2 cellular contexts compared by ENCODE assay signal in the genomic region with DNA sequence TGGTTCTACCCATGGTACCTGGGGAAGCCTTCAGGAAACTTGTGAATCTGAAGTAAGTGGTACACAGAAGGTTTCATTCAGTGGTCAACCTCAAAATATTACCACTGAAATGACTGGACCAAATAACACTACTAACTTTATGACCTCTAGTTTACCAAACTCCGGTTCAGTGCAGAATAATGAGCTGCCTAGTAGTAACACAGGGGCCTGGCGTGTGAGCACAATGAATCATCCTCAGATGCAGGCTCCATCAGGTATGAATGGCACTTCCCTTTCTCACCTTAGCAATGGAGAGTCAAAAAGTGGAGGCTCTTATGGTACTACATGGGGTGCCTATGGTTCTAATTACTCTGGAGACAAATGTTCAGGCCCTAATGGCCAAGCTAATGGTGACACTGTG.
TF ChIP-seq lines count a peak whose summit lies in the region.

No MANE protein-coding gene starts in this region.

TF ChIP-seq in GM23338, 12 proteins besides CTCF, POLR2A, EP300 and RAD21:
- TF ChIP-seq ZNF114 (CRISPR knock-in tag; IDR thresholded peaks at IDR 0.05) (no peak), CREB1 (CRISPR knock-in tag; IDR thresholded peaks at IDR 0.05; ENCODE audit: low read depth) (no peak)
- TF ChIP-seq, protein P1, sequence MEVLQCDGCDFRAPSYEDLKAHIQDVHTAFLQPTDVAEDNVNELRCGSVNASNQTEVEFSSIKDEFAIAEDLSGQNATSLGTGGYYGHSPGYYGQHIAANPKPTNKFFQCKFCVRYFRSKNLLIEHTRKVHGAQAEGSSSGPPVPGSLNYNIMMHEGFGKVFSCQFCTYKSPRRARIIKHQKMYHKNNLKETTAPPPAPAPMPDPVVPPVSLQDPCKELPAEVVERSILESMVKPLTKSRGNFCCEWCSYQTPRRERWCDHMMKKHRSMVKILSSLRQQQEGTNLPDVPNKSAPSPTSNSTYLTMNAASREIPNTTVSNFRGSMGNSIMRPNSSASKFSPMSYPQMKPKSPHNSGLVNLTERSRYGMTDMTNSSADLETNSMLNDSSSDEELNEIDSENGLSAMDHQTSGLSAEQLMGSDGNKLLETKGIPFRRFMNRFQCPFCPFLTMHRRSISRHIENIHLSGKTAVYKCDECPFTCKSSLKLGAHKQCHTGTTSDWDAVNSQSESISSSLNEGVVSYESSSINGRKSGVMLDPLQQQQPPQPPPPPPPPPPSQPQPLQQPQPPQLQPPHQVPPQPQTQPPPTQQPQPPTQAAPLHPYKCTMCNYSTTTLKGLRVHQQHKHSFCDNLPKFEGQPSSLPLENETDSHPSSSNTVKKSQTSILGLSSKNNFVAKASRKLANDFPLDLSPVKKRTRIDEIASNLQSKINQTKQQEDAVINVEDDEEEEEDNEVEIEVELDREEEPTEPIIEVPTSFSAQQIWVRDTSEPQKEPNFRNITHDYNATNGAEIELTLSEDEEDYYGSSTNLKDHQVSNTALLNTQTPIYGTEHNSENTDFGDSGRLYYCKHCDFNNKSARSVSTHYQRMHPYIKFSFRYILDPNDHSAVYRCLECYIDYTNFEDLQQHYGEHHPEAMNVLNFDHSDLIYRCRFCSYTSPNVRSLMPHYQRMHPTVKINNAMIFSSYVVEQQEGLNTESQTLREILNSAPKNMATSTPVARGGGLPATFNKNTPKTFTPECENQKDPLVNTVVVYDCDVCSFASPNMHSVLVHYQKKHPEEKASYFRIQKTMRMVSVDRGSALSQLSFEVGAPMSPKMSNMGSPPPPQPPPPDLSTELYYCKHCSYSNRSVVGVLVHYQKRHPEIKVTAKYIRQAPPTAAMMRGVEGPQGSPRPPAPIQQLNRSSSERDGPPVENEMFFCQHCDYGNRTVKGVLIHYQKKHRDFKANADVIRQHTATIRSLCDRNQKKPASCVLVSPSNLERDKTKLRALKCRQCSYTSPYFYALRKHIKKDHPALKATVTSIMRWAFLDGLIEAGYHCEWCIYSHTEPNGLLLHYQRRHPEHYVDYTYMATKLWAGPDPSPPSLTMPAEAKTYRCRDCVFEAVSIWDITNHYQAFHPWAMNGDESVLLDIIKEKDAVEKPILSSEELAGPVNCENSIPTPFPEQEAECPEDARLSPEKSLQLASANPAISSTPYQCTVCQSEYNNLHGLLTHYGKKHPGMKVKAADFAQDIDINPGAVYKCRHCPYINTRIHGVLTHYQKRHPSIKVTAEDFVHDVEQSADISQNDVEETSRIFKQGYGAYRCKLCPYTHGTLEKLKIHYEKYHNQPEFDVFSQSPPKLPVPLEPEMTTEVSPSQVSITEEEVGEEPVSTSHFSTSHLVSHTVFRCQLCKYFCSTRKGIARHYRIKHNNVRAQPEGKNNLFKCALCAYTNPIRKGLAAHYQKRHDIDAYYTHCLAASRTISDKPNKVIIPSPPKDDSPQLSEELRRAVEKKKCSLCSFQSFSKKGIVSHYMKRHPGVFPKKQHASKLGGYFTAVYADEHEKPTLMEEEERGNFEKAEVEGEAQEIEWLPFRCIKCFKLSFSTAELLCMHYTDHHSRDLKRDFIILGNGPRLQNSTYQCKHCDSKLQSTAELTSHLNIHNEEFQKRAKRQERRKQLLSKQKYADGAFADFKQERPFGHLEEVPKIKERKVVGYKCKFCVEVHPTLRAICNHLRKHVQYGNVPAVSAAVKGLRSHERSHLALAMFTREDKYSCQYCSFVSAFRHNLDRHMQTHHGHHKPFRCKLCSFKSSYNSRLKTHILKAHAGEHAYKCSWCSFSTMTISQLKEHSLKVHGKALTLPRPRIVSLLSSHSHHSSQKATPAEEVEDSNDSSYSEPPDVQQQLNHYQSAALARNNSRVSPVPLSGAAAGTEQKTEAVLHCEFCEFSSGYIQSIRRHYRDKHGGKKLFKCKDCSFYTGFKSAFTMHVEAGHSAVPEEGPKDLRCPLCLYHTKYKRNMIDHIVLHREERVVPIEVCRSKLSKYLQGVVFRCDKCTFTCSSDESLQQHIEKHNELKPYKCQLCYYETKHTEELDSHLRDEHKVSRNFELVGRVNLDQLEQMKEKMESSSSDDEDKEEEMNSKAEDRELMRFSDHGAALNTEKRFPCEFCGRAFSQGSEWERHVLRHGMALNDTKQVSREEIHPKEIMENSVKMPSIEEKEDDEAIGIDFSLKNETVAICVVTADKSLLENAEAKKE (CRISPR knock-in tag; IDR thresholded peaks at IDR 0.05) = no peak
TF ChIP-seq in GM23338: peak in this region for 0.

TF ChIP-seq in GM12878, 131 proteins besides CTCF, POLR2A, EP300 and RAD21:
- TF ChIP-seq SPI1 (IDR thresholded peaks at IDR 0.05; ENCODE audit: borderline replicate concordance, insufficient read depth, low read depth, low read length) = 0 out of 2 replicates have a peak, but pooled peaks have one; percentile 5
- TF ChIP-seq, protein P2, sequence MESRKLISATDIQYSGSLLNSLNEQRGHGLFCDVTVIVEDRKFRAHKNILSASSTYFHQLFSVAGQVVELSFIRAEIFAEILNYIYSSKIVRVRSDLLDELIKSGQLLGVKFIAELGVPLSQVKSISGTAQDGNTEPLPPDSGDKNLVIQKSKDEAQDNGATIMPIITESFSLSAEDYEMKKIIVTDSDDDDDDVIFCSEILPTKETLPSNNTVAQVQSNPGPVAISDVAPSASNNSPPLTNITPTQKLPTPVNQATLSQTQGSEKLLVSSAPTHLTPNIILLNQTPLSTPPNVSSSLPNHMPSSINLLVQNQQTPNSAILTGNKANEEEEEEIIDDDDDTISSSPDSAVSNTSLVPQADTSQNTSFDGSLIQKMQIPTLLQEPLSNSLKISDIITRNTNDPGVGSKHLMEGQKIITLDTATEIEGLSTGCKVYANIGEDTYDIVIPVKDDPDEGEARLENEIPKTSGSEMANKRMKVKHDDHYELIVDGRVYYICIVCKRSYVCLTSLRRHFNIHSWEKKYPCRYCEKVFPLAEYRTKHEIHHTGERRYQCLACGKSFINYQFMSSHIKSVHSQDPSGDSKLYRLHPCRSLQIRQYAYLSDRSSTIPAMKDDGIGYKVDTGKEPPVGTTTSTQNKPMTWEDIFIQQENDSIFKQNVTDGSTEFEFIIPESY (IDR thresholded peaks at IDR 0.05) = no peak
- TF ChIP-seq, protein P3, sequence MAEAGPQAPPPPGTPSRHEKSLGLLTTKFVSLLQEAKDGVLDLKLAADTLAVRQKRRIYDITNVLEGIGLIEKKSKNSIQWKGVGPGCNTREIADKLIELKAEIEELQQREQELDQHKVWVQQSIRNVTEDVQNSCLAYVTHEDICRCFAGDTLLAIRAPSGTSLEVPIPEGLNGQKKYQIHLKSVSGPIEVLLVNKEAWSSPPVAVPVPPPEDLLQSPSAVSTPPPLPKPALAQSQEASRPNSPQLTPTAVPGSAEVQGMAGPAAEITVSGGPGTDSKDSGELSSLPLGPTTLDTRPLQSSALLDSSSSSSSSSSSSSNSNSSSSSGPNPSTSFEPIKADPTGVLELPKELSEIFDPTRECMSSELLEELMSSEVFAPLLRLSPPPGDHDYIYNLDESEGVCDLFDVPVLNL (IDR thresholded peaks at IDR 0.05; ENCODE audit: low read depth, low read length) = no peak
